ENCODE assay signal across 8 cellular contexts in genomic region chr17:81481011-81481799, GRCh38. TPM values are rescaled to one million over a fixed set of nuclear protein-coding genes. Genes with fewer than 3 reads are reported as not detected.
DNase-seq lines count a peak whose midpoint lies in the region; ATAC-seq, FAIRE-seq and TF ChIP-seq lines count a peak whose summit lies in the region.

No MANE protein-coding gene starts in this region.

- H4K20me1 ChIP-seq in endothelial cell of umbilical vein (replicated peaks; ENCODE audit: control insufficient read depth, extremely low read depth, insufficient read depth, low read length) = no peaks in the 10 kb centered on the region

- H3K9me3 ChIP-seq in endothelial cell of umbilical vein (replicated peaks; ENCODE audit: control insufficient read depth, insufficient read depth, low read length) = no peaks in the 10 kb centered on the region

- no TSS peak for BruUV-seq in endothelial cell of umbilical vein (replicated peaks; lab: Mats Ljungman, UMichigan)

- no peak overlapping the region for H3K9ac ChIP-seq in endothelial cell of umbilical vein (replicated peaks; ENCODE audit: extremely low read depth, insufficient read depth, low read length)

- H3K79me2 ChIP-seq in endothelial cell of umbilical vein (ENCODE audit: control insufficient read depth, insufficient read depth, low read length) = no peaks in the 10 kb centered on the region

- H3K4me2 ChIP-seq in endothelial cell of umbilical vein (ENCODE audit: insufficient read depth, low read length) = peak overlapping the region; percentile 73

- DNase-seq in EH (ENCODE audit: low read depth) (peak; percentile 62), NCI-H2227 (lab: John Stamatoyannopoulos, UW; ENCODE audit: unreplicated experiment) (peak; percentile 85), endothelial cell of umbilical vein (ENCODE audit: low read depth, low spot score) (peak; percentile 64), midbrain (lab: John Stamatoyannopoulos, UW) (peak; percentile 88)
- peak; percentile 68 for DNase-seq in activated CD8-positive, alpha-beta memory T cell treated with anti-CD3 and anti-CD28 coated beads, Interleukin-2, amount 50 U/mL, for 4 hours
- peak; percentile 24 to 43 for DNase-seq in stimulated activated CD8-positive, alpha-beta memory T cell treated with anti-CD3 and anti-CD28 coated beads, Interleukin-4, amount 100 ng/mL, for 4 hours (ENCODE audit: low read depth in 2 of 2, low spot score in 1 of 2)

- peaks cover 0 to 1% of the 10 kb centered on the region in 2 experiments for H3K27me3 ChIP-seq in endothelial cell of umbilical vein (ENCODE audit: control insufficient read depth in 2 of 2, insufficient read depth in 2 of 2, low read length in 2 of 2)

- H3K4me3 ChIP-seq in endothelial cell of umbilical vein (replicated peaks in 1 of 3; ENCODE audit: insufficient read depth in 1 of 3, low read depth in 1 of 3, low read length in 3 of 3) = peak overlapping the region; percentile 36 to 56 (median 37)

- peak; percentile 75 for FAIRE-seq in endothelial cell of umbilical vein (lab: Jason Lieb, UNC)

- CTCF ChIA-PET in endothelial cell of umbilical vein (lab: Charles Lee) = interaction anchor here (1.0 to 6.8 kb wide), 2 partner anchors 40 to 226 kb away, joined by 3 to 117 read pairs; no protein-coding TSS in a partner anchor

- dilution Hi-C loops in endothelial cell of umbilical vein (cut with MboI; ENCODE audit: extremely low pct_ligation_motif_present, low sequenced_read_pairs) = no loop called here

- TF ChIP-seq CTCF in endothelial cell of umbilical vein (IDR thresholded peaks at IDR 0.05; ENCODE audit: extremely low read depth in 1 of 2, insufficient read depth in 1 of 2, low read depth in 1 of 2, low read length in 2 of 2) = no peak

- no peak for TF ChIP-seq POLR2A in endothelial cell of umbilical vein (IDR thresholded peaks at IDR 0.05; ENCODE audit: low read depth, low read length)

- no peaks in the 10 kb centered on the region for H3K9me1 ChIP-seq in endothelial cell of umbilical vein (replicated peaks; ENCODE audit: control insufficient read depth, extremely low read depth, insufficient read depth, low read length)

- POLR2A ChIA-PET in endothelial cell of umbilical vein (lab: Charles Lee) = interaction anchor here (1.2 kb wide), 1 partner anchor 86 kb away, joined by 5 read pairs; the partner anchor contains the start of gene BAHCC1

- intact Hi-C loops in endothelial cell of umbilical vein (cut with micrococcal nuclease) = loop anchor here (5.0 kb wide), 1 partner anchor 39 kb away; no protein-coding TSS in a partner anchor

- ATAC-seq in HG02588 (IDR thresholded peaks at IDR 0.05; ENCODE audit: unreplicated experiment) (no peak), GM18502 (IDR thresholded peaks at IDR 0.05; ENCODE audit: poor library complexity, unreplicated experiment) (no peak)

- no peaks in the 10 kb centered on the region for H3K36me3 ChIP-seq in endothelial cell of umbilical vein (ENCODE audit: control insufficient read depth in 2 of 2, extremely low read depth in 1 of 2, insufficient read depth in 2 of 2, low read length in 2 of 2)

- no peak overlapping the region for H3K27ac ChIP-seq in endothelial cell of umbilical vein (ENCODE audit: insufficient read depth, low read depth, low read length)

- H3K4me1 ChIP-seq in endothelial cell of umbilical vein (ENCODE audit: control insufficient read depth, extremely low read depth, insufficient read depth, low read length) = peaks cover 11% of the 10 kb centered on the region

- H2AFZ ChIP-seq in endothelial cell of umbilical vein (ENCODE audit: low read depth, low read length) = peak overlapping the region; percentile 93

TF ChIP-seq in endothelial cell of umbilical vein, 7 proteins besides CTCF, POLR2A, EP300 and RAD21:
- TF ChIP-seq FOS (IDR thresholded peaks at IDR 0.05; ENCODE audit: borderline replicate concordance, insufficient read depth, low read length) = no peak
- TF ChIP-seq GATA2 (IDR thresholded peaks at IDR 0.05; ENCODE audit: insufficient read depth, insufficient read length, low read depth, low read length) = no peak
- TF ChIP-seq EZH2 (IDR thresholded peaks at IDR 0.05; ENCODE audit: borderline replicate concordance, low read depth, low read length, severe bottlenecking) = no peak
- TF ChIP-seq POLR2AphosphoS5 (IDR thresholded peaks at IDR 0.05; ENCODE audit: insufficient read depth, low read depth, low read length) = peak; percentile 47
- TF ChIP-seq JUN (IDR thresholded peaks at IDR 0.05; ENCODE audit: borderline replicate concordance, insufficient read depth, insufficient read length, low read depth) = no peak
- TF ChIP-seq MYC (IDR thresholded peaks at IDR 0.05; ENCODE audit: low read depth, low read length) = no peak
- peak; percentile 72 for TF ChIP-seq MAX (IDR thresholded peaks at IDR 0.05; ENCODE audit: insufficient read depth, insufficient read length)

RNA-seq across cellular contexts. Expression of gene ACTG1, which starts 31.4 kb away (rescaled TPM):
- total RNA-seq in endothelial cell of umbilical vein = 6,127 and 6,180 TPM in 2 replicates
- polyA plus RNA-seq in endothelial cell of umbilical vein = 7,850 and 10,663 TPM in 2 replicates
- polyA plus RNA-seq in endothelial cell of umbilical vein (2011; cell fraction: cytosol; rRNA removed) = 8,486 and 8,491 TPM in 2 replicates
- polyA plus RNA-seq in endothelial cell of umbilical vein (2011; cell fraction: nucleus; rRNA removed) = 3,539 and 4,015 TPM in 2 replicates
- polyA plus RNA-seq in endothelial cell of umbilical vein (2012) = 6,029 and 7,831 TPM in 2 replicates
- 1,957 and 3,242 TPM in 2 replicates for polyA minus RNA-seq in endothelial cell of umbilical vein
- 776 TPM for polyA minus RNA-seq in endothelial cell of umbilical vein (2011; cell fraction: cytosol; rRNA and poly(A)+ RNA removed)
- 664 and 1,635 TPM in 2 replicates for polyA minus RNA-seq in endothelial cell of umbilical vein (2011; cell fraction: nucleus; rRNA and poly(A)+ RNA removed)

RNA-seq across cellular contexts. Expression of gene FSCN2, which starts 47.0 kb away (rescaled TPM):
- total RNA-seq in endothelial cell of umbilical vein = 0.58 and 0.71 TPM in 2 replicates
- polyA plus RNA-seq in endothelial cell of umbilical vein = 0.32 and 0.46 TPM in 2 replicates
- 0.06 and 0.10 TPM in 2 replicates for polyA plus RNA-seq in endothelial cell of umbilical vein (2011; cell fraction: cytosol; rRNA removed)
- 0.43 and 0.87 TPM in 2 replicates for polyA plus RNA-seq in endothelial cell of umbilical vein (2011; cell fraction: nucleus; rRNA removed)
- 0.12 and 0.25 TPM in 2 replicates for polyA plus RNA-seq in endothelial cell of umbilical vein (2012)
- polyA minus RNA-seq in endothelial cell of umbilical vein = 0.41 TPM in 1 of 2 replicates, not detected in the other
- polyA minus RNA-seq in endothelial cell of umbilical vein (2011; cell fraction: cytosol; rRNA and poly(A)+ RNA removed) = 1.1 TPM
- 0.67 and 1.4 TPM in 2 replicates for polyA minus RNA-seq in endothelial cell of umbilical vein (2011; cell fraction: nucleus; rRNA and poly(A)+ RNA removed)

Comparison
In these comparisons a context has a peak if more than half of its experiments do, and no peak if none do; other contexts are left out.
1. DNase-seq: peak in every context shown above with its lines; median percentile 88 in midbrain; 85 in NCI-H2227; 68 in activated CD8-positive, alpha-beta memory T cell treated with anti-CD3 and anti-CD28 coated beads, Interleukin-2, amount 50 U/mL, for 4 hours; 64 in endothelial cell of umbilical vein; 62 in EH; 34 in stimulated activated CD8-positive, alpha-beta memory T cell treated with anti-CD3 and anti-CD28 coated beads, Interleukin-4, amount 100 ng/mL, for 4 hours.